10 cellular contexts compared by ENCODE assay signal in genomic region chr13:50400930-50401553, GRCh38.
DNase-seq lines count a peak whose midpoint lies in the region; ATAC-seq and TF ChIP-seq lines count a peak whose summit lies in the region.
"Had no signal": no experiment of that assay in that cellular context is flagged by ENCODE, and none has a peak within 500 bp of the region (broad histone marks: within the 10 kb centered on the region; RNA-seq: fewer than 3 reads in every experiment).

No MANE protein-coding gene starts in this region.

- H3K4me1 ChIP-seq in stomach smooth muscle (ENCODE audit: control insufficient read depth, insufficient read depth, low read length) (peaks cover 16% of the 10 kb centered on the region), GM23338 (ENCODE audit: insufficient read depth) (no peaks in the 10 kb centered on the region)
- H3K4me1 ChIP-seq in naive thymus-derived CD4-positive, alpha-beta T cell (ENCODE audit: control insufficient read depth in 2 of 2, insufficient read depth in 2 of 2, low read length in 2 of 2), result no peaks in the 10 kb centered on the region

- no peaks in the 10 kb centered on the region for H4K20me1 ChIP-seq in GM23338 (replicated peaks; ENCODE audit: insufficient read depth)

- CTCF ChIA-PET in naive thymus-derived CD4-positive, alpha-beta T cell (lab: Charles Lee), result no interaction called here

- POLR2A ChIA-PET in naive thymus-derived CD4-positive, alpha-beta T cell (lab: Charles Lee), result no interaction called here

- H3K27me3 Mint-ChIP-seq in GM23338 (ENCODE audit: insufficient read depth, low read depth, poor library complexity), result no peaks in the 10 kb centered on the region
- H3K27me3 Mint-ChIP-seq in naive thymus-derived CD4-positive, alpha-beta T cell, result peaks cover 0 to 10% (median 0%) of the 10 kb centered on the region in 5 donors
- H3K27me3 Mint-ChIP-seq: central memory CD8-positive, alpha-beta T cell had no signal

- peaks cover 15% of the 10 kb centered on the region for H3K9me2 ChIP-seq in GM23338 (ENCODE audit: insufficient read depth)

- no peaks in the 10 kb centered on the region for H3K27me3 ChIP-seq in stomach smooth muscle (ENCODE audit: control insufficient read depth in 1 of 2, insufficient read depth in 2 of 2, low read length in 2 of 2)
- no peaks in the 10 kb centered on the region for H3K27me3 ChIP-seq in GM23338 (ENCODE audit: insufficient read depth)
- no peaks in the 10 kb centered on the region for H3K27me3 ChIP-seq in naive thymus-derived CD4-positive, alpha-beta T cell (ENCODE audit: control insufficient read depth in 2 of 2, insufficient read depth in 2 of 2, low read length in 2 of 2)

- no peak for TF ChIP-seq CTCF in GM23338 (conservative IDR thresholded peaks at IDR 0.05; ENCODE audit: low read depth in 2 of 2)

- H3K36me3 ChIP-seq in stomach smooth muscle (ENCODE audit: control insufficient read depth in 2 of 2, insufficient read depth in 2 of 2, low read length in 2 of 2) (no peaks in the 10 kb centered on the region), GM23338 (ENCODE audit: insufficient read depth) (no peaks in the 10 kb centered on the region; the same call in 1 of the 2 replicates)
- H3K36me3 ChIP-seq in naive thymus-derived CD4-positive, alpha-beta T cell (ENCODE audit: control insufficient read depth in 2 of 3, insufficient read depth in 3 of 3, low read length in 3 of 3), result no peaks in the 10 kb centered on the region

- no peak overlapping the region for H3K27ac Mint-ChIP-seq in GM23338
- H3K27ac Mint-ChIP-seq in naive thymus-derived CD4-positive, alpha-beta T cell, result no peak overlapping the region
- H3K27ac Mint-ChIP-seq: mesothelial cell of epicardium had no signal

- no peaks in the 10 kb centered on the region for H3K4me1 Mint-ChIP-seq in GM23338
- H3K4me1 Mint-ChIP-seq in naive thymus-derived CD4-positive, alpha-beta T cell, result peaks cover 0 to 2% (median 0%) of the 10 kb centered on the region in 7 donors

- no peak overlapping the region for H2AFZ ChIP-seq in GM23338

- H3K27ac ChIP-seq in stomach smooth muscle (ENCODE audit: low read length), result peak overlapping the region; percentile 37
- H3K27ac ChIP-seq in GM23338 (ENCODE audit: low read depth), result no peak overlapping the region
- no peak overlapping the region for H3K27ac ChIP-seq in naive thymus-derived CD4-positive, alpha-beta T cell (ENCODE audit: low read depth, low read length)

- ATAC-seq in left cardiac atrium (peak; percentile 62 to 88), GM23338 (no peak)
- no peak for ATAC-seq in naive thymus-derived CD4-positive, alpha-beta T cell

- intact Hi-C loops in left cardiac atrium (cut with DNase I), result no loop called here
- intact Hi-C loops in naive thymus-derived CD4-positive, alpha-beta T cell (cut with micrococcal nuclease), result no loop called here

- H3K79me2 ChIP-seq in GM23338 (replicated peaks; ENCODE audit: insufficient read depth), result no peaks in the 10 kb centered on the region

- H3K9me3 Mint-ChIP-seq in GM23338, result peaks cover 4% of the 10 kb centered on the region; the same call in 2 of the 3 replicates
- H3K9me3 Mint-ChIP-seq in naive thymus-derived CD4-positive, alpha-beta T cell, result no peaks in the 10 kb centered on the region
- H3K9me3 Mint-ChIP-seq: central memory CD8-positive, alpha-beta T cell; mesothelial cell of epicardium had no signal

- no peak overlapping the region for H3K4me3 ChIP-seq in stomach smooth muscle (ENCODE audit: low read length in 2 of 2)
- H3K4me3 ChIP-seq in GM23338, result no peak overlapping the region
- no peak overlapping the region for H3K4me3 ChIP-seq in naive thymus-derived CD4-positive, alpha-beta T cell (ENCODE audit: low read length)

- peaks cover 7% of the 10 kb centered on the region for H3K36me3 Mint-ChIP-seq in GM23338 (ENCODE audit: low read depth)
- H3K36me3 Mint-ChIP-seq in naive thymus-derived CD4-positive, alpha-beta T cell, result no peaks in the 10 kb centered on the region

- no peak overlapping the region for H3K4me2 ChIP-seq in GM23338

- no peak overlapping the region for H3K9ac ChIP-seq in stomach smooth muscle (ENCODE audit: low read length in 2 of 2)

- no peaks in the 10 kb centered on the region for H3F3A ChIP-seq in GM23338 (replicated peaks; ENCODE audit: low read depth)

- peak; percentile 67 for DNase-seq in HT1080 (ENCODE audit: low read depth)
- peak; percentile 92 for DNase-seq in amniotic epithelial cell (ENCODE audit: low read depth)
- DNase-seq in left cardiac atrium, result no peak
- no peak for DNase-seq in NCI-H510A (lab: John Stamatoyannopoulos, UW)
- DNase-seq in GM23338 (ENCODE audit: low spot score), result no peak
- no peak for DNase-seq in naive thymus-derived CD4-positive, alpha-beta T cell
- DNase-seq: NCI-H2029 had no signal

- no peak overlapping the region for H3K4me3 Mint-ChIP-seq in GM23338
- H3K4me3 Mint-ChIP-seq in naive thymus-derived CD4-positive, alpha-beta T cell, result no peak overlapping the region
- H3K4me3 Mint-ChIP-seq: central memory CD8-positive, alpha-beta T cell; mesothelial cell of epicardium had no signal

- no peaks in the 10 kb centered on the region for H3K9me3 ChIP-seq in stomach smooth muscle (ENCODE audit: control insufficient read depth in 2 of 2, low read length in 2 of 2)
- H3K9me3 ChIP-seq in naive thymus-derived CD4-positive, alpha-beta T cell (ENCODE audit: control insufficient read depth in 2 of 3, low read length in 3 of 3), result no peaks in the 10 kb centered on the region

TF ChIP-seq in GM23338, 12 proteins besides CTCF, POLR2A, EP300 and RAD21 (continues in another document):
- no peak for TF ChIP-seq ZNF462 (CRISPR knock-in tag; IDR thresholded peaks at IDR 0.05)
- TF ChIP-seq EZH2phosphoT487 (IDR thresholded peaks at IDR 0.05; ENCODE audit: unreplicated experiment), result no peak
- no peak for TF ChIP-seq JUNB (IDR thresholded peaks at IDR 0.05; ENCODE audit: unreplicated experiment)
- TF ChIP-seq POLR2AphosphoS5 (IDR thresholded peaks at IDR 0.05; ENCODE audit: low read depth), result no peak
- TF ChIP-seq STAT1 (IDR thresholded peaks at IDR 0.05; ENCODE audit: unreplicated experiment), result no peak

Comparison
In these comparisons a context has a peak if more than half of its experiments do, and no peak if none do; other contexts are left out.
1. DNase-seq: peak in HT1080 (single experiment) and amniotic epithelial cell (single experiment); none in left cardiac atrium (single experiment), NCI-H510A (single experiment), GM23338 (single experiment) and naive thymus-derived CD4-positive, alpha-beta T cell (0 of 9).
2. ATAC-seq: peak in left cardiac atrium (2 of 2); none in GM23338 (single experiment) and naive thymus-derived CD4-positive, alpha-beta T cell (single experiment).